In the genomic region with DNA sequence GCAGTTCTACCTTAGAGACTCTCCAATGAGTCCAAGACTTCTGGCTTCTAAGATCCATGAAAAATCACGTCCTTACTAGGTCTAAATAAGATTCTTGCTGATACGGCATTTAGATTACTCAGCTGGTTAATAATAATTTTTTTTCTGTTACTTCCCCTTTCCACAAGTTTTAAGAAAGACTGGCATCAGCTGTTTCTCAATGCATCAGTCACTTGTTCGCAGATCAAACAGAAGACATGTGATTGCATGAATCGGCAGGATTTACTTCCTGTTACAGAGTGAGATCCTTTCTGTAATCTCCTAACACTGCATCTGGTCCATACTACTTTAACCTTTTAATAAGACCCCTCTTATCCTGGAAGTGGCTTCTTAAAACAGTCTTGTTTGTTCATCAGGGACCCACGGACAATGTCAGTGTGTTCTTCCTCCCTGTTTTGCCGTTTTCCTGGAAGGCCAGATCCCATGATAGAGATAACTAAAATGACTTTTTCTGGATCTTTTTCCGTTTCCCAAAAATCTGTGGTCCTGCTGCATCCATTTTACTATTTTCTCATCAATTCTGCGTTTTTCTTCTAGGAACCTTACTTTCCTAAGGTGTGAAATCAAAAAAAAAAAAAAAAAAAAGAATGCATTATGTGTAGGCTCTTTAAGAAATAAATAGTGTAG, we compare ENCODE assay signal across 14 cellular contexts. TPM values are rescaled to one million over a fixed set of nuclear protein-coding genes. Genes with fewer than 3 reads are reported as not detected.
DNase-seq lines count a peak whose midpoint lies in the region; ATAC-seq, FAIRE-seq and TF ChIP-seq lines count a peak whose summit lies in the region.
"Had no signal": no experiment of that assay in that cellular context is flagged by ENCODE, and none has a peak within 500 bp of the region (broad histone marks: within the 10 kb centered on the region; RNA-seq: fewer than 3 reads in every experiment).

No MANE protein-coding gene starts in this region.

- TF ChIP-seq CTCF in DND-41 (IDR thresholded peaks at IDR 0.05; ENCODE audit: borderline replicate concordance, extremely low read depth, low read length, poor library complexity, severe bottlenecking) = no peak
- no peak for TF ChIP-seq CTCF in heart left ventricle (IDR thresholded peaks at IDR 0.05)
- TF ChIP-seq CTCF in prostate gland (IDR thresholded peaks at IDR 0.05) = no peak
- no peak for TF ChIP-seq CTCF in gastroesophageal sphincter (IDR thresholded peaks at IDR 0.05)
- no peak for TF ChIP-seq CTCF in osteoblast (IDR thresholded peaks at IDR 0.05; ENCODE audit: extremely low read depth, low read depth, low read length)

- H3K9ac ChIP-seq in DND-41 (ENCODE audit: low read depth, low read length) = no peak overlapping the region

- intact Hi-C loops in heart left ventricle (cut with DNase I) (no loop called here), prostate gland (cut with DNase I) (no loop called here)

- WGBS in heart left ventricle, 4 donors = 70 to 82% (median 76%) methylated on average over 8 of the region's 8 CpGs
- 61% methylated on average over 8 of the region's 8 CpGs for WGBS in prostate gland
- 42 to 71% methylated on average over 4 to 8 of the region's 8 CpGs for WGBS in gastroesophageal sphincter (ENCODE audit: low coverage in 1 of 2), 2 donors

- H3K4me3 ChIP-seq in DND-41 (ENCODE audit: low read depth in 1 of 2, low read length in 2 of 2) (no peak overlapping the region), heart left ventricle (no peak overlapping the region), prostate gland (no peak overlapping the region), gastroesophageal sphincter (no peak overlapping the region), osteoblast (ENCODE audit: insufficient read depth, low read length) (no peak overlapping the region)

- H3K36me3 ChIP-seq in DND-41 (ENCODE audit: insufficient read depth, low read length) (no peaks in the 10 kb centered on the region), heart left ventricle (peaks cover 0 to 26% (median 0%) of the 10 kb centered on the region in 9 donors), prostate gland (no peaks in the 10 kb centered on the region), gastroesophageal sphincter (peaks cover 0 to 37% of the 10 kb centered on the region in 2 donors), osteoblast (ENCODE audit: insufficient read depth, low read length) (no peaks in the 10 kb centered on the region)

- H3K9me3 ChIP-seq in DND-41 (ENCODE audit: insufficient read depth, low read length, severe bottlenecking) = no peaks in the 10 kb centered on the region
- no peaks in the 10 kb centered on the region for H3K9me3 ChIP-seq in heart left ventricle
- no peaks in the 10 kb centered on the region for H3K9me3 ChIP-seq in prostate gland
- H3K9me3 ChIP-seq in gastroesophageal sphincter = no peaks in the 10 kb centered on the region
- H3K9me3 ChIP-seq in osteoblast (ENCODE audit: low read depth, low read length) = no peaks in the 10 kb centered on the region

- H3K4me1 ChIP-seq in DND-41 (ENCODE audit: insufficient read depth, low read length) (peaks cover 7% of the 10 kb centered on the region; the same call in 1 of the 2 replicates), heart left ventricle (peaks cover 0 to 50% (median 0%) of the 10 kb centered on the region in 12 donors), prostate gland (replicated peaks) (no peaks in the 10 kb centered on the region), gastroesophageal sphincter (no peaks in the 10 kb centered on the region), osteoblast (ENCODE audit: insufficient read depth, low read length) (no peaks in the 10 kb centered on the region)

- no peak for TF ChIP-seq EP300 in gastroesophageal sphincter (IDR thresholded peaks at IDR 0.05)

- H3K4me2 ChIP-seq in DND-41 (ENCODE audit: insufficient read depth, low read length) = no peak overlapping the region
- no peak overlapping the region for H3K4me2 ChIP-seq in osteoblast (ENCODE audit: insufficient read depth, low read length)

- no peaks in the 10 kb centered on the region for H4K20me1 ChIP-seq in DND-41 (ENCODE audit: insufficient read depth, low read length)
- H4K20me1 ChIP-seq in osteoblast (ENCODE audit: insufficient read depth, low read length) = no peaks in the 10 kb centered on the region

- H3K27me3 ChIP-seq in DND-41 (ENCODE audit: insufficient read depth, low read length, poor library complexity) (no peaks in the 10 kb centered on the region), heart left ventricle (no peaks in the 10 kb centered on the region), prostate gland (replicated peaks; ENCODE audit: insufficient read depth) (no peaks in the 10 kb centered on the region), gastroesophageal sphincter (no peaks in the 10 kb centered on the region), osteoblast (ENCODE audit: insufficient read depth, low read length) (peaks cover 5% of the 10 kb centered on the region)

- H3K79me2 ChIP-seq in DND-41 (ENCODE audit: insufficient read depth, low read length) (no peaks in the 10 kb centered on the region), osteoblast (ENCODE audit: insufficient read depth, low read length) (no peaks in the 10 kb centered on the region)

- H3K27ac ChIP-seq in DND-41 (ENCODE audit: low read length) = no peak overlapping the region
- peak overlapping the region in 2 of 12 donors; percentile 12 to 88 for H3K27ac ChIP-seq in heart left ventricle
- no peak overlapping the region for H3K27ac ChIP-seq in prostate gland
- H3K27ac ChIP-seq in gastroesophageal sphincter = no peak overlapping the region
- no peak overlapping the region for H3K27ac ChIP-seq in osteoblast (ENCODE audit: low read depth, low read length)

- DNase-seq in DND-41 = no peak
- peak; percentile 90 for DNase-seq in RPMI8226
- no peak for DNase-seq in heart left ventricle
- peak; percentile 21 for DNase-seq in prostate gland (ENCODE audit: low spot score)
- DNase-seq in frontal cortex (ENCODE audit: low spot score in 2 of 2) = no peak
- no peak for DNase-seq in osteoblast (ENCODE audit: insufficient read length, low spot score, missing footprints)
- DNase-seq: activated CD8-positive, alpha-beta memory T cell treated with anti-CD3 and anti-CD28 coated beads, Interleukin-2, amount 10 ng/mL, durations not matched to agents 7 days and 5 days; COR-L47; NCI-H187 had no signal

- FAIRE-seq in frontal cortex (lab: Jason Lieb, UNC) = no peak
- FAIRE-seq: endothelial cell of umbilical vein, H54 had no signal

- ATAC-seq in DND-41 (ENCODE audit: insufficient read depth, low read depth) = peak; percentile 56; the same call in 2 of the 3 replicates
- ATAC-seq in heart left ventricle = peak in 3 of 4 donors; percentile 49 to 66 (median 63)
- ATAC-seq in gastroesophageal sphincter = no peak
- ATAC-seq in GM19395 (IDR thresholded peaks at IDR 0.05; ENCODE audit: unreplicated experiment) = no peak
- ATAC-seq: activated CD8-positive, alpha-beta memory T cell treated with anti-CD3 and anti-CD28 coated beads, Interleukin-2, amount 10 ng/mL, durations not matched to agents 7 days and 5 days; SK-N-SH treated with all-trans-retinoic acid at 6 μM for 48 hours had no signal

- H2AFZ ChIP-seq in DND-41 (ENCODE audit: low read depth, low read length) (no peak overlapping the region), osteoblast (ENCODE audit: low read length) (no peak overlapping the region)

- TF ChIP-seq POLR2A in heart left ventricle (IDR thresholded peaks at IDR 0.05) (no peak), prostate gland (IDR thresholded peaks at IDR 0.05) (no peak), gastroesophageal sphincter (IDR thresholded peaks at IDR 0.05) (no peak)

RNA-seq across cellular contexts. Expression of a gene that starts 6.1 kb away (rescaled TPM):
- 10 to 100 TPM in 2 of 9 donors, 1 to 10 TPM in 7; 1.4 to 62.7 (median 3.0) TPM for total RNA-seq in heart left ventricle
- 1 to 10 TPM; 2.0 to 2.3 TPM for polyA plus RNA-seq in heart left ventricle
- 1 to 10 TPM; 2.2 to 6.8 TPM for total RNA-seq in prostate gland
- total RNA-seq in frontal cortex = 24.1 TPM
- total RNA-seq in gastroesophageal sphincter = 10 to 100 TPM in 1 of 4 donors, 1 to 10 TPM in 3; 6.8 to 10.2 (median 7.9) TPM
- 1.5 and 2.5 TPM in 2 replicates for total RNA-seq in osteoblast

RNA-seq across cellular contexts. Expression of a gene that starts 43.5 kb away (rescaled TPM):
- total RNA-seq in heart left ventricle (10 to 100 TPM; 42.0 to 69.4 (median 60.9) TPM), prostate gland (100 to 1,000 TPM in 1 of 2 donors, 10 to 100 TPM in 1; 97.4 to 103 TPM), frontal cortex (257 TPM), gastroesophageal sphincter (100 to 1,000 TPM in 1 of 4 donors, 10 to 100 TPM in 3; 79.5 to 104 (median 91.8) TPM), osteoblast (107 and 118 TPM in 2 replicates)
- polyA plus RNA-seq in heart left ventricle = 10 to 100 TPM; 22.6 to 82.9 TPM

Comparison
In these comparisons a context has a peak if more than half of its experiments do, and no peak if none do; other contexts are left out.
1. ATAC-seq: peak in DND-41 (single experiment) and heart left ventricle (3 of 4); none in gastroesophageal sphincter (single experiment) and GM19395 (single experiment).
2. DNase-seq: peak in RPMI8226 (single experiment) and prostate gland (single experiment); none in DND-41 (single experiment), heart left ventricle (0 of 5), frontal cortex (0 of 2) and osteoblast (single experiment).